ENCODE assay signal across 17 cellular contexts in genomic region chr9:137435381-137435891, GRCh38. TPM values are rescaled to one million over a fixed set of nuclear protein-coding genes. Genes with fewer than 3 reads are reported as not detected.
DNase-seq lines count a peak whose midpoint lies in the region; ATAC-seq and TF ChIP-seq lines count a peak whose summit lies in the region.
"Had no signal": no experiment of that assay in that cellular context is flagged by ENCODE, and none has a peak within 500 bp of the region (broad histone marks: within the 10 kb centered on the region; RNA-seq: fewer than 3 reads in every experiment).

No MANE protein-coding gene starts in this region.

- peak overlapping the region; percentile 48 for H3K18ac ChIP-seq in neuronal stem cell (ENCODE audit: low read length)

- H3K4me1 ChIP-seq in BE2C = peaks cover 9% of the 10 kb centered on the region
- H3K4me1 ChIP-seq in neuronal stem cell (ENCODE audit: control insufficient read depth in 2 of 2, insufficient read depth in 1 of 2, low read depth in 1 of 2, low read length in 2 of 2) = no peaks in the 10 kb centered on the region

- H4K8ac ChIP-seq in neuronal stem cell (ENCODE audit: low read depth, low read length) = no peak overlapping the region

- H3K36me3 ChIP-seq in BE2C (no peaks in the 10 kb centered on the region), neuronal stem cell (replicated peaks in 1 of 2; ENCODE audit: control insufficient read depth in 2 of 2, insufficient read depth in 2 of 2, low read length in 2 of 2) (no peaks in the 10 kb centered on the region)
- H3K36me3 ChIP-seq: cardiac muscle cell, esophagus muscularis mucosa, uterus had no signal

- H2AK5ac ChIP-seq in neuronal stem cell (ENCODE audit: low read depth, low read length) = peak overlapping the region; percentile 88

- no peak overlapping the region for H2BK120ac ChIP-seq in neuronal stem cell (ENCODE audit: low read depth, low read length)

- peak overlapping the region; percentile 71 for H3K14ac ChIP-seq in neuronal stem cell (ENCODE audit: low read length)

- WGBS in neuronal stem cell (ENCODE audit: extremely low coverage in 2 of 2, insufficient read length in 2 of 2, insufficient replicate concordance in 1 of 2), 2 donors = no CpG with 5 or more reads among the region's 20 CpGs

- H4K91ac ChIP-seq in neuronal stem cell (ENCODE audit: low read depth, low read length, poor library complexity) = peak overlapping the region; percentile 30

- no peak overlapping the region for H3K27ac ChIP-seq in neuronal stem cell (replicated peaks; ENCODE audit: low read length)
- H3K27ac ChIP-seq: cardiac muscle cell, esophagus muscularis mucosa, GM23248, uterus had no signal

- no peak for TF ChIP-seq RAD21 in Ishikawa (IDR thresholded peaks at IDR 0.05; ENCODE audit: low read depth)

- ATAC-seq in left cardiac atrium = no peak
- ATAC-seq in GM19455 (IDR thresholded peaks at IDR 0.05; ENCODE audit: unreplicated experiment) = no peak
- ATAC-seq: activated T-cell treated with anti-CD3 and anti-CD28 coated beads, Interleukin-2, amount 50 U/mL, for 72 hours had no signal

- H3K79me1 ChIP-seq in neuronal stem cell (ENCODE audit: low read depth, low read length) = peaks cover 2% of the 10 kb centered on the region

- no peak for TF ChIP-seq CTCF in BE2C (IDR thresholded peaks at IDR 0.05; ENCODE audit: low read depth, low read length)

- H2BK5ac ChIP-seq in neuronal stem cell (ENCODE audit: low read length) = no peak overlapping the region

- H3K4me3 ChIP-seq in BE2C (ENCODE audit: low read depth, low read length) (no peak overlapping the region), neuronal stem cell (ENCODE audit: low read length in 2 of 2) (no peak overlapping the region)
- H3K4me3 ChIP-seq: cardiac muscle cell, esophagus muscularis mucosa, GM23248, uterus had no signal

- H3K9ac ChIP-seq in neuronal stem cell (ENCODE audit: low read depth, low read length, poor library complexity) = peak overlapping the region; percentile 44
- H3K9ac ChIP-seq: GM23248 had no signal

- no peak for TF ChIP-seq EP300 in Ishikawa (IDR thresholded peaks at IDR 0.05; ENCODE audit: borderline replicate concordance)

- H3K4me2 ChIP-seq in neuronal stem cell (ENCODE audit: insufficient read depth, low read length, poor library complexity, severe bottlenecking) = no peak overlapping the region

- H3K9me3 ChIP-seq in BE2C (no peaks in the 10 kb centered on the region), neuronal stem cell (replicated peaks in 1 of 2; ENCODE audit: control insufficient read depth in 2 of 2, insufficient read depth in 1 of 2, low read depth in 1 of 2, low read length in 2 of 2) (no peaks in the 10 kb centered on the region)
- H3K9me3 ChIP-seq: esophagus muscularis mucosa, uterus had no signal

- DNase-seq in BE2C (peak; percentile 12), left cardiac atrium (peak; percentile 20), neuronal stem cell (ENCODE audit: low spot score) (no peak), NCI-H748 treated with DMSO at 0.1 percent for 48 hours (lab: John Stamatoyannopoulos, UW) (no peak), NCI-H2107 (lab: John Stamatoyannopoulos, UW) (no peak), A172 (ENCODE audit: low spot score) (no peak)
- DNase-seq: activated T-cell treated with anti-CD3 and anti-CD28 coated beads, Interleukin-2, amount 50 U/mL, for 72 hours; effector CD4-positive, alpha-beta T cell; KG1; NCI-H1105 treated with DMSO at 0.1 percent for 48 hours had no signal

- peak overlapping the region; percentile 22 for H2BK12ac ChIP-seq in neuronal stem cell (ENCODE audit: low read length)

- H2BK15ac ChIP-seq in neuronal stem cell (ENCODE audit: low read length) = peak overlapping the region; percentile 89

- peak overlapping the region; percentile 85 for H3K23ac ChIP-seq in neuronal stem cell (ENCODE audit: low read depth, low read length, poor library complexity)

- H3K27me3 ChIP-seq in BE2C (no peaks in the 10 kb centered on the region), neuronal stem cell (ENCODE audit: control insufficient read depth in 3 of 3, insufficient read depth in 3 of 3, low read depth in 1 of 3, low read length in 3 of 3) (peaks cover 0 to 9% (median 0%) of the 10 kb centered on the region in 3 experiments)
- H3K27me3 ChIP-seq: cardiac muscle cell, uterus had no signal

- peak overlapping the region; percentile 17 for H2AFZ ChIP-seq in neuronal stem cell (ENCODE audit: low read length)
- H2AFZ ChIP-seq: GM23248 had no signal

- intact Hi-C loops in left cardiac atrium (cut with DNase I) = no loop called here

- no peak overlapping the region for H3K4ac ChIP-seq in neuronal stem cell (ENCODE audit: low read length)

TF ChIP-seq in Ishikawa, 13 proteins besides CTCF, POLR2A, EP300 and RAD21:
- TF ChIP-seq CEBPB (IDR thresholded peaks at IDR 0.05) (no peak), ZBTB7A (IDR thresholded peaks at IDR 0.05; ENCODE audit: low read depth) (peak; percentile 19; the same call in 1 of the 2 replicates), TCF12 (IDR thresholded peaks at IDR 0.05; ENCODE audit: low read depth) (no peak), EGR1 (IDR thresholded peaks at IDR 0.05) (no peak)
- TF ChIP-seq, protein P1, sequence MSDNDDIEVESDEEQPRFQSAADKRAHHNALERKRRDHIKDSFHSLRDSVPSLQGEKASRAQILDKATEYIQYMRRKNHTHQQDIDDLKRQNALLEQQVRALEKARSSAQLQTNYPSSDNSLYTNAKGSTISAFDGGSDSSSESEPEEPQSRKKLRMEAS (IDR thresholded peaks at IDR 0.05) = no peak

RNA-seq across cellular contexts. Expression of gene ENTPD8, which starts 5.7 kb away (rescaled TPM):
- 0.20 TPM for polyA plus RNA-seq in BE2C (2012; ENCODE audit: insufficient read depth, insufficient read length, low read depth)
- not detected for total RNA-seq in left cardiac atrium
- 0.03 TPM for polyA plus RNA-seq in neuronal stem cell (2013, experiment 1 of 2)
- polyA plus RNA-seq in neuronal stem cell (2013, experiment 2 of 2) = 0.04 TPM
- 0.83 and 0.98 TPM in 2 replicates for total RNA-seq in A172 (2014; rRNA removed; shearing (Covaris generic))
- total RNA-seq: activated T-cell treated with anti-CD3 and anti-CD28 coated beads, Interleukin-2, amount 50 U/mL, for 72 hours; esophagus muscularis mucosa; GM23248 had no signal
- polyA plus RNA-seq: GM23248, neural cell had no signal

RNA-seq across cellular contexts. Expression of gene NOXA1, which starts 12.2 kb away (rescaled TPM):
- not detected for polyA plus RNA-seq in BE2C (2012; ENCODE audit: insufficient read depth, insufficient read length, low read depth)
- total RNA-seq in left cardiac atrium = 1 to 10 TPM; 2.5 to 5.3 TPM
- 0.61 TPM for polyA plus RNA-seq in neuronal stem cell (2013, experiment 1 of 2)
- 0.64 TPM for polyA plus RNA-seq in neuronal stem cell (2013, experiment 2 of 2)
- 1.7 and 3.3 TPM in 2 replicates for total RNA-seq in A172 (2014; rRNA removed; shearing (Covaris generic))

RNA-seq across cellular contexts. Expression of gene EXD3, which starts 12.5 kb away (rescaled TPM):
- 22.0 TPM for polyA plus RNA-seq in BE2C (2012; ENCODE audit: insufficient read depth, insufficient read length, low read depth)
- 10 to 100 TPM in 1 of 2 donors, 1 to 10 TPM in 1; 8.0 to 11.7 TPM for total RNA-seq in left cardiac atrium
- 21.1 TPM for polyA plus RNA-seq in neuronal stem cell (2013, experiment 1 of 2)
- polyA plus RNA-seq in neuronal stem cell (2013, experiment 2 of 2) = 19.9 TPM
- 3.4 and 9.9 TPM in 2 replicates for total RNA-seq in A172 (2014; rRNA removed; shearing (Covaris generic))

RNA-seq across cellular contexts. Expression of gene NSMF, which starts 23.7 kb away (rescaled TPM):
- 457 TPM for polyA plus RNA-seq in BE2C (2012; ENCODE audit: insufficient read depth, insufficient read length, low read depth)
- total RNA-seq in left cardiac atrium = 10 to 100 TPM; 20.5 to 25.1 TPM
- polyA plus RNA-seq in neuronal stem cell (2013, experiment 1 of 2) = 46.8 TPM
- 45.0 TPM for polyA plus RNA-seq in neuronal stem cell (2013, experiment 2 of 2)
- 45.1 and 46.4 TPM in 2 replicates for total RNA-seq in A172 (2014; rRNA removed; shearing (Covaris generic))

Comparison
In these comparisons a context has a peak if more than half of its experiments do, and no peak if none do; other contexts are left out.
1. DNase-seq: peak in BE2C (single experiment) and left cardiac atrium (single experiment); none in neuronal stem cell (single experiment), NCI-H748 treated with DMSO at 0.1 percent for 48 hours (single experiment), NCI-H2107 (single experiment) and A172 (single experiment).